26 cellular contexts compared by ENCODE assay signal in the genomic region with DNA sequence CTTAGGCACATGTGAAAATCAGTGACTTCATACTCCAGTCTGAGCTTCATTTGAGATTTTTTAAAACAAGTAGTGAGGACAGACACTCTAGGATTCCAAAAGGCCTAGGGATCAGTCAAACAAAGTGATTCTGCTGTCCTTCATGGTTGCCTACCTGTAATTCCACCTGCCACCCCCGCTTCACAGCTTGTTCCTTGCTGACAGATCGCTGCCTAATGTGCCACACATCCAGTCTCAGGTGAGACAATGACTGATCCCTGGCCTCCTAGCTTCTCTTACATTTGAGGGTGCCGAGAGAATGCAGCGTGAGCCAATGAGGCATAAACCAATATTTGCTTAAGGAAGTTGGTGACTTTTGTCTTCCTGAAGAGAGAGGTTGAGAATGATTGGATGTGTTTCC.
"Had no signal": no experiment of that assay in that cellular context is flagged by ENCODE, and none has a peak within 500 bp of the region (broad histone marks: within the 10 kb centered on the region; RNA-seq: fewer than 3 reads in every experiment).

No MANE protein-coding gene starts in this region.

- H3K4me3 ChIP-seq: dorsolateral prefrontal cortex, esophagus muscularis mucosa, heart right ventricle, lower lobe of right lung, pancreas, right lobe of liver, suprapubic skin, transverse colon, upper lobe of right lung, uterus had no signal

- ATAC-seq: foreskin keratinocyte; heart right ventricle; left ventricle myocardium superior; lower lobe of right lung; natural killer cell; pancreas; stimulated activated naive CD8-positive, alpha-beta T cell treated with anti-CD3 and anti-CD28 coated beads, Interleukin-15, amount 100 ng/mL, for 72 hours; upper lobe of right lung had no signal

- H3K4me1 ChIP-seq: esophagus muscularis mucosa, foreskin keratinocyte, lower lobe of right lung, pancreas, right lobe of liver, suprapubic skin, transverse colon, upper lobe of right lung, uterus had no signal

- H3K27ac ChIP-seq: dorsolateral prefrontal cortex, epithelial cell of prostate, esophagus muscularis mucosa, foreskin keratinocyte, heart right ventricle, lower lobe of right lung, neutrophil, pancreas, right lobe of liver, suprapubic skin, transverse colon, upper lobe of right lung, uterus had no signal

- H3K36me3 ChIP-seq: esophagus muscularis mucosa, heart right ventricle, lower lobe of right lung, neutrophil, pancreas, right lobe of liver, suprapubic skin, transverse colon, upper lobe of right lung, uterus had no signal

- DNase-seq: dorsolateral prefrontal cortex; effector CD4-positive, alpha-beta T cell; foreskin keratinocyte; glutamatergic neuron; heart right ventricle; hippocampal formation; immature natural killer cell; islet precursor cell; kidney glomerular epithelial cell; left ventricle myocardium superior; lower lobe of right lung; natural killer cell; pancreas; right lobe of liver; small intestine; stimulated activated CD4-positive, alpha-beta T cell treated with anti-CD3 and anti-CD28 coated beads, Interleukin-15, amount 100 ng/mL, for 24 hours; stimulated activated CD4-positive, alpha-beta T cell treated with anti-CD3 and anti-CD28 coated beads, Interleukin-2, amount 100 ng/mL, for 48 hours; stimulated activated naive CD4-positive, alpha-beta T cell; stimulated activated naive CD8-positive, alpha-beta T cell treated with anti-CD3 and anti-CD28 coated beads, Interleukin-15, amount 100 ng/mL, for 72 hours; transverse colon; upper lobe of right lung; uterus had no signal

- H3K27me3 ChIP-seq: dorsolateral prefrontal cortex, esophagus muscularis mucosa, foreskin keratinocyte, heart right ventricle, neutrophil, pancreas, right lobe of liver, suprapubic skin, transverse colon, upper lobe of right lung, uterus had no signal

- H3K9me3 ChIP-seq: esophagus muscularis mucosa, heart right ventricle, lower lobe of right lung, neutrophil, pancreas, right lobe of liver, suprapubic skin, transverse colon, upper lobe of right lung, uterus had no signal
